8 cellular contexts compared by ENCODE assay signal in the genomic region with DNA sequence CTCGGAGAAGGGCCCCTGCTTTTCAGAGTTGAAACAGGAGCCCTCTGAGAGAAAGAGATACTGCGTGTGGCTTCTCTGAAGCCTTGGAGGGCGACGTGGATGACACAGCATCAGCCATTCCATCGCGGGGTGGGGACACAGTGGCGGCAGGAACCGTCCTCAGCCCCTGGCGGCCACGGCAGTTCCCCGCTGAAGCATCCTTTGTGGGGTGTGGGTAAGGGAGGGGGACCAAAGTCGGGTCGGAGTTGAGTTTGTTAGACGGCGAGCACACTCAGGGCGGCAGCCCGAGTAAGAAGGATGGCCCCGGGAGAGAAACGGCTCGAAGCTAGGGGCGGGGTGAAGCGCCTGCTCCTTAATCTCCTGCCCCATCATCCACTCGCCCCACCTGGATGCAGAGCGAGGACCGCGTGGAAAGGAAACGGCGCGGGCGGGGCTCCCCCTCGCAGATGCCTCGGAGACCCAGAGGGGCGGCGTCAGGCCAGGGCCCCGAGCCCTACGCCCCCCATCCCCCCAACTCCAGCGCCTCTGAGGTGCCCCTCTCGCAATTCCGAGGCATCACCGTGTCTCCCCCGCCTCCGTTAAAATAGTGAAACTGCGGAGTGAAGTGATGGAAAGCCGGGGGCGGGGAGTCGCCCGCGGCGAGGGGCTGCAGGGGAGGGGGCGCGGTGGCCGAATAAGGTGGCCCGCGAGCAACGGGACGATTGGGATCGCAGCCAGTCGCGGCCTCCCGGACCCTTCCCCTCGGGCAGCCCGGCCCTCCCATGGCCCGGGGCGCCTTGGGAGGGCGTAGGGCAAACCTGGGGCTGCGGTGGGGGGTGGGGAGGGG. TPM values are rescaled to one million over a fixed set of nuclear protein-coding genes. Genes with fewer than 3 reads are reported as not detected.
DNase-seq lines count a peak whose midpoint lies in the region; ATAC-seq lines count a peak whose summit lies in the region.

No MANE protein-coding gene starts in this region.

- 2 to 11% (median 4%) methylated on average over 59 to 66 of the region's 66 CpGs for WGBS in adipose tissue, 3 donors

- peak; percentile 61 for DNase-seq in SIG-M5 treated with dmso at 0.1 percent for 504 hours (lab: John Stamatoyannopoulos, UW; ENCODE audit: unreplicated experiment)
- DNase-seq in SIG-M5 (lab: John Stamatoyannopoulos, UW): no peak
- DNase-seq in T follicular helper cell (ENCODE audit: low read depth): peak; percentile 57
- DNase-seq in stimulated activated CD4-positive, alpha-beta T cell treated with anti-CD3 and anti-CD28 coated beads, Interleukin-1b, Interleukin-23, amount 100 ng/mL, for 24 hours (ENCODE audit: low read depth in 4 of 4, low spot score in 1 of 4): peak in 3 of 4 experiments; percentile 38 to 50 (median 41)
- DNase-seq in NCI-H2107 treated with DMSO at 0.1 percent for 48 hours (lab: John Stamatoyannopoulos, UW; ENCODE audit: unreplicated experiment): no peak

- peaks cover 2% of the 10 kb centered on the region for H3K9me3 ChIP-seq in iPS-18c (ENCODE audit: control insufficient read depth, insufficient read depth, low read length)

- ATAC-seq in HG03066 (IDR thresholded peaks at IDR 0.05; ENCODE audit: low read depth, unreplicated experiment): peak; percentile 34

- peak overlapping the region; percentile 95 for H3K4me3 ChIP-seq in iPS-18c (ENCODE audit: insufficient read depth, low read depth, low read length)

- peak overlapping the region; percentile 15 for H3K27ac ChIP-seq in adipose tissue (ENCODE audit: low read depth, low read length)

RNA-seq across cellular contexts. Expression of a gene that starts 0.8 kb away (rescaled TPM):
- polyA plus RNA-seq in adipose tissue: 10 to 100 TPM in 1 of 3 donors, 1 to 10 TPM in 2; 6.2 to 14.5 (median 9.6) TPM

Comparison
In these comparisons a context has a peak if more than half of its experiments do, and no peak if none do; other contexts are left out.
1. DNase-seq: peak in SIG-M5 treated with dmso at 0.1 percent for 504 hours (single experiment), T follicular helper cell (single experiment) and stimulated activated CD4-positive, alpha-beta T cell treated with anti-CD3 and anti-CD28 coated beads, Interleukin-1b, Interleukin-23, amount 100 ng/mL, for 24 hours (3 of 4); none in SIG-M5 (single experiment) and NCI-H2107 treated with DMSO at 0.1 percent for 48 hours (single experiment).